Comparison of ENCODE assay signal across 33 cellular contexts in genomic region chr20:34940126-34940525, GRCh38. TPM values are rescaled to one million over a fixed set of nuclear protein-coding genes. Genes with fewer than 3 reads are reported as not detected.
DNase-seq lines count a peak whose midpoint lies in the region; ATAC-seq and TF ChIP-seq lines count a peak whose summit lies in the region.
"Had no signal": no experiment of that assay in that cellular context is flagged by ENCODE, and none has a peak within 500 bp of the region (broad histone marks: within the 10 kb centered on the region; RNA-seq: fewer than 3 reads in every experiment).

No MANE protein-coding gene starts in this region.

- no peak for TF ChIP-seq POLR2A in heart left ventricle (IDR thresholded peaks at IDR 0.05)

- no peaks in the 10 kb centered on the region for H3K9me3 ChIP-seq in PC-9 (ENCODE audit: insufficient read depth, low read depth)
- no peaks in the 10 kb centered on the region for H3K9me3 ChIP-seq in heart left ventricle
- H3K9me3 ChIP-seq: ascending aorta, BLaER1, Caco-2 had no signal

- H4K20me1 ChIP-seq in PC-9 (ENCODE audit: insufficient read depth): no peaks in the 10 kb centered on the region
- H4K20me1 ChIP-seq: BLaER1 had no signal

- no peaks in the 10 kb centered on the region for H3K9me2 ChIP-seq in PC-9 (ENCODE audit: insufficient read depth)

- H3K4me1 ChIP-seq in PC-9 (replicated peaks; ENCODE audit: insufficient read depth): peaks cover 26% of the 10 kb centered on the region
- H3K4me1 ChIP-seq in heart left ventricle: peaks cover 0 to 40% (median 16%) of the 10 kb centered on the region in 12 donors
- H3K4me1 ChIP-seq: ascending aorta, Caco-2 had no signal

- H3K36me3 ChIP-seq in PC-9 (ENCODE audit: low read depth): peaks cover 38% of the 10 kb centered on the region
- H3K36me3 ChIP-seq in heart left ventricle: peaks cover 0 to 75% (median 44%) of the 10 kb centered on the region in 9 donors

- no TSS peak for BruUV-seq in PC-9 (replicated peaks; lab: Mats Ljungman, UMichigan)

- intact Hi-C loops in CD14-positive monocyte (cut with micrococcal nuclease) (loop anchor here in 1 of 2 donors (5.0 kb wide), 1 partner anchor 63 kb away; the partner anchor contains the start of gene ACSS2), PC-9 (cut with micrococcal nuclease; ENCODE audit: unreplicated experiment) (loop anchor here (5.0 kb wide), 1 partner anchor 63 kb away; the partner anchor contains the start of gene ACSS2), heart left ventricle (cut with DNase I) (no loop called here)

- H3K4me3 ChIP-seq in PC-9: no peak overlapping the region
- no peak overlapping the region for H3K4me3 ChIP-seq in heart left ventricle
- H3K4me3 ChIP-seq: ascending aorta, BLaER1 had no signal

- H3K9me3 Mint-ChIP-seq in CD14-positive monocyte (no peaks in the 10 kb centered on the region), nephron (no peaks in the 10 kb centered on the region)
- H3K9me3 Mint-ChIP-seq: activated naive CD8-positive, alpha-beta T cell treated with anti-CD3 and anti-CD28 coated beads for 36 hours; endodermal cell; immature natural killer cell; naive thymus-derived CD8-positive, alpha-beta T cell; stimulated activated effector memory CD8-positive, alpha-beta T cell treated with anti-CD3 and anti-CD28 coated beads, Interleukin-12 subunit alpha, Interleukin-12 subunit beta, amount 100 ng/mL, for 72 hours had no signal

- no peaks in the 10 kb centered on the region for H3K27me3 ChIP-seq in PC-9 (ENCODE audit: insufficient read depth, low read depth)
- no peaks in the 10 kb centered on the region for H3K27me3 ChIP-seq in heart left ventricle
- H3K27me3 ChIP-seq: ascending aorta, BLaER1, foreskin keratinocyte had no signal

- H2AFZ ChIP-seq in PC-9: no peak overlapping the region

- POLR2A ChIA-PET in PC-9 (lab: Charles Lee; ENCODE audit: unreplicated experiment): no interaction called here

- H3K79me2 ChIP-seq in PC-9 (ENCODE audit: low read depth): no peaks in the 10 kb centered on the region; the same call in 1 of the 2 replicates

- DNase-seq in CD14-positive monocyte (ENCODE audit: low spot score): no peak
- DNase-seq in PC-9: no peak
- peak in 3 of 5 donors; percentile 49 to 75 (median 60) for DNase-seq in heart left ventricle
- no peak for DNase-seq in NCI-H2029 treated with DMSO at 0.1 percent for 48 hours (lab: John Stamatoyannopoulos, UW)
- DNase-seq in mesenteric fat pad (ENCODE audit: low spot score): no peak
- DNase-seq in NCI-H526 (lab: John Stamatoyannopoulos, UW): no peak
- DNase-seq in RKO (ENCODE audit: low spot score): no peak
- DNase-seq: activated CD4-positive, alpha-beta T cell treated with anti-CD3 and anti-CD28 coated beads for 1 hour; activated CD8-positive, alpha-beta T cell treated with anti-CD3 and anti-CD28 coated beads, Interleukin-2, amount 10 ng/mL, durations not matched to agents 7 days and 5 days; activated effector memory CD4-positive, alpha-beta T cell treated with Interleukin-2 at 50 U/mL for 16 hours; activated naive CD8-positive, alpha-beta T cell treated with anti-CD3 and anti-CD28 coated beads for 36 hours; caudate nucleus; endodermal cell; foreskin keratinocyte; hypothalamus; immature natural killer cell; KG1; midbrain; naive thymus-derived CD8-positive, alpha-beta T cell; NCI-H1694; NCI-H510A; retina; stimulated activated CD4-positive, alpha-beta T cell treated with anti-CD3 and anti-CD28 coated beads, Interleukin-12 subunit alpha, Interleukin-12 subunit beta, amount 100 ng/mL, for 4 hours; stimulated activated CD4-positive, alpha-beta T cell treated with anti-CD3 and anti-CD28 coated beads, Interleukin-4, amount 100 ng/mL, for 24 hours; substantia nigra had no signal

- peak overlapping the region; percentile 11 to 90 (median 87) for H3K27ac Mint-ChIP-seq in CD14-positive monocyte
- peak overlapping the region in 2 of 3 experiments; percentile 35 to 51 for H3K27ac Mint-ChIP-seq in nephron
- H3K27ac Mint-ChIP-seq: activated CD8-positive, alpha-beta T cell treated with anti-CD3 and anti-CD28 coated beads, Interleukin-2, amount 10 ng/mL, durations not matched to agents 7 days and 5 days; activated naive CD8-positive, alpha-beta T cell treated with anti-CD3 and anti-CD28 coated beads for 36 hours; endodermal cell; immature natural killer cell; naive thymus-derived CD8-positive, alpha-beta T cell; stimulated activated effector memory CD8-positive, alpha-beta T cell treated with anti-CD3 and anti-CD28 coated beads, Interleukin-12 subunit alpha, Interleukin-12 subunit beta, amount 100 ng/mL, for 72 hours had no signal

- TF ChIP-seq CTCF in CD14-positive monocyte (IDR thresholded peaks at IDR 0.05) (no peak), PC-9 (conservative IDR thresholded peaks at IDR 0.05) (no peak), heart left ventricle (IDR thresholded peaks at IDR 0.05) (no peak), nephron (IDR thresholded peaks at IDR 0.05; ENCODE audit: unreplicated experiment in 3 of 3) (no peak)

- H3K27me3 Mint-ChIP-seq in CD14-positive monocyte (ENCODE audit: low read depth in 3 of 3): peaks cover 0 to 2% (median 0%) of the 10 kb centered on the region in 3 donors
- H3K27me3 Mint-ChIP-seq in nephron (ENCODE audit: low read depth): no peaks in the 10 kb centered on the region
- H3K27me3 Mint-ChIP-seq: activated naive CD8-positive, alpha-beta T cell treated with anti-CD3 and anti-CD28 coated beads for 36 hours; naive thymus-derived CD8-positive, alpha-beta T cell had no signal

- H3K36me3 Mint-ChIP-seq in CD14-positive monocyte (peaks cover 43 to 48% of the 10 kb centered on the region in 2 donors), nephron (ENCODE audit: low read depth) (peaks cover 54% of the 10 kb centered on the region)

- H3K4me1 Mint-ChIP-seq in CD14-positive monocyte (peaks cover 38% of the 10 kb centered on the region), nephron (peaks cover 20% of the 10 kb centered on the region)
- H3K4me1 Mint-ChIP-seq: endodermal cell; immature natural killer cell; stimulated activated effector memory CD8-positive, alpha-beta T cell treated with anti-CD3 and anti-CD28 coated beads, Interleukin-12 subunit alpha, Interleukin-12 subunit beta, amount 100 ng/mL, for 72 hours had no signal

- CTCF ChIA-PET in PC-9 (lab: Charles Lee): no interaction called here

- peaks cover 32% of the 10 kb centered on the region for H3F3A ChIP-seq in PC-9 (ENCODE audit: insufficient read depth, low read depth)

- no peak overlapping the region for H3K4me2 ChIP-seq in PC-9
- H3K4me2 ChIP-seq: BLaER1 had no signal

- 31 to 55% (median 42%) methylated on average over 1 of the region's 1 CpG for WGBS in heart left ventricle, 4 donors

- H3K27ac ChIP-seq in PC-9 (0 out of 2 replicates have a peak overlapping the region, but pooled peaks have one; percentile 7), heart left ventricle (peak overlapping the region in 11 of 12 donors; percentile 44 to 88 (median 79))
- H3K27ac ChIP-seq: ascending aorta, BLaER1, foreskin keratinocyte had no signal

- ATAC-seq in heart left ventricle: peak; percentile 40 to 90 (median 69)
- ATAC-seq: activated CD8-positive, alpha-beta T cell treated with anti-CD3 and anti-CD28 coated beads, Interleukin-2, amount 10 ng/mL, durations not matched to agents 7 days and 5 days; esophagus mucosa; foreskin keratinocyte; HCT116; naive thymus-derived CD8-positive, alpha-beta T cell; stimulated activated effector memory CD8-positive, alpha-beta T cell treated with anti-CD3 and anti-CD28 coated beads, Interleukin-12 subunit alpha, Interleukin-12 subunit beta, amount 100 ng/mL, for 72 hours had no signal

- H3K4me3 Mint-ChIP-seq in CD14-positive monocyte (no peak overlapping the region), nephron (no peak overlapping the region)
- H3K4me3 Mint-ChIP-seq: activated CD8-positive, alpha-beta T cell treated with anti-CD3 and anti-CD28 coated beads, Interleukin-2, amount 10 ng/mL, durations not matched to agents 7 days and 5 days; activated naive CD8-positive, alpha-beta T cell treated with anti-CD3 and anti-CD28 coated beads for 36 hours; endodermal cell; immature natural killer cell; naive thymus-derived CD8-positive, alpha-beta T cell; stimulated activated effector memory CD8-positive, alpha-beta T cell treated with anti-CD3 and anti-CD28 coated beads, Interleukin-12 subunit alpha, Interleukin-12 subunit beta, amount 100 ng/mL, for 72 hours had no signal

RNA-seq across cellular contexts. Expression of gene GSS, which starts 15.5 kb away (rescaled TPM):
- 10 to 100 TPM; 30.4 to 34.0 TPM for polyA plus RNA-seq in CD14-positive monocyte
- total RNA-seq in PC-9 (2021): 131 and 138 TPM in 2 replicates
- 10 to 100 TPM; 17.8 to 38.1 (median 26.8) TPM for total RNA-seq in heart left ventricle
- polyA plus RNA-seq in heart left ventricle: 10 to 100 TPM; 32.3 to 38.7 TPM
- total RNA-seq in mesenteric fat pad: 33.3 TPM

RNA-seq across cellular contexts. Expression of gene MYH7B, which starts 15.5 kb away (rescaled TPM):
- not detected for polyA plus RNA-seq in CD14-positive monocyte
- total RNA-seq in PC-9 (2021): 1.0 and 2.3 TPM in 2 replicates
- total RNA-seq in heart left ventricle: 100 to 1,000 TPM in 7 of 9 donors, 10 to 100 TPM in 2; 50.7 to 306 (median 144) TPM
- 100 to 1,000 TPM in 1 of 2 donors, 10 to 100 TPM in 1; 12.8 to 448 TPM for polyA plus RNA-seq in heart left ventricle
- total RNA-seq in mesenteric fat pad: 0.06 TPM
- total RNA-seq: esophagus mucosa, HT1080 had no signal
- polyA plus RNA-seq: immature natural killer cell had no signal

Comparison
In these comparisons a context has a peak if more than half of its experiments do, and no peak if none do; other contexts are left out.
1. DNase-seq: peak in heart left ventricle (3 of 5); none in CD14-positive monocyte (single experiment), PC-9 (0 of 2), NCI-H2029 treated with DMSO at 0.1 percent for 48 hours (single experiment), mesenteric fat pad (single experiment), NCI-H526 (0 of 2) and RKO (single experiment).
2. RNA of gene MYH7B, which starts 15.5 kb away (total RNA-seq): 50.7 to 306 TPM in heart left ventricle; 1.0 to 2.3 TPM in PC-9 and 0.06 TPM in mesenteric fat pad (single experiment); every median in the first group is over 10 times any median in the second.